In genomic region chr4:62640296-62640695, GRCh38 we compare ENCODE assay signal across 13 cellular contexts.
"Had no signal": no experiment of that assay in that cellular context is flagged by ENCODE, and none has a peak within 500 bp of the region (broad histone marks: within the 10 kb centered on the region; RNA-seq: fewer than 3 reads in every experiment).

No MANE protein-coding gene starts in this region.

- H3K9me3 ChIP-seq: right atrium auricular region, transverse colon had no signal

- H3K27me3 ChIP-seq: right atrium auricular region, transverse colon had no signal

- DNase-seq: activated CD4-positive, alpha-beta memory T cell treated with anti-CD3 and anti-CD28 coated beads, Interleukin-2, amount 10 ng/mL, durations not matched to agents 7 days and 5 days; activated CD4-positive, alpha-beta T cell treated with anti-CD3 and anti-CD28 coated beads for 36 hours; activated gamma-delta T cell treated with Interleukin-2 at 50 U/mL for 16 hours; activated naive CD8-positive, alpha-beta T cell treated with anti-CD3 and anti-CD28 coated beads, Interleukin-2, amount 50 U/mL, for 24 hours; activated T-cell treated with anti-CD3 and anti-CD28 coated beads, Interleukin-2, amount 50 U/mL, for 72 hours; effector memory CD4-positive, alpha-beta T cell; hippocampal formation; small intestine; T-helper 9 cell; transverse colon; WERI-Rb-1 had no signal

- H3K36me3 ChIP-seq: right atrium auricular region, transverse colon, WERI-Rb-1 had no signal

- H3K4me3 ChIP-seq: right atrium auricular region, transverse colon had no signal

- ATAC-seq: activated CD4-positive, alpha-beta T cell treated with anti-CD3 and anti-CD28 coated beads for 36 hours; activated naive CD8-positive, alpha-beta T cell treated with anti-CD3 and anti-CD28 coated beads, Interleukin-2, amount 50 U/mL, for 24 hours; activated T-cell treated with anti-CD3 and anti-CD28 coated beads, Interleukin-2, amount 50 U/mL, for 72 hours; stimulated activated effector memory CD8-positive, alpha-beta T cell treated with anti-CD3 and anti-CD28 coated beads, Interleukin-12 subunit alpha, Interleukin-12 subunit beta, amount 100 ng/mL, for 72 hours had no signal
